In the genomic region with DNA sequence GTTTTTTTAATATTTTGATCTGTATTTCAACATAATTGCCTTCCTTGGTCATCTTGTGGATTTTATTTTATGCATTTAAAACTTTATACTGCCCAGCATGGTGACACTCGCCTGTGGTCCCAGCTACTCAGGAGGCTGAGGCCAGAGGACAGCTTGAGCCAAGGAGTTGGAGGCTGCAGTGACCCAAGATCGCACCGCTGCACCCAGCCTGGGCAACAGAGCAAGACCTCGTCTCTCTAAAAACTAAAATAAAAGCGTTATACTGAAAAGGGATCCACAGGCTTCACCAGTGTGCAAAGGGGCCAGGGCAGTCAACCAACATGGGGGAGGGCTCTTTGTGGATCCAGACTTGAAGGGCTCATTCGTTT, we compare ENCODE assay signal across 8 cellular contexts. TPM values are rescaled to one million over a fixed set of nuclear protein-coding genes. Genes with fewer than 3 reads are reported as not detected.
DNase-seq lines count a peak whose midpoint lies in the region; ATAC-seq and TF ChIP-seq lines count a peak whose summit lies in the region.

No MANE protein-coding gene starts in this region.

- intact Hi-C loops in dendritic cell treated with granulocyte-macrophage colony-stimulating factor and Interleukin-4, amounts not matched to agents 40 ng/mL and 50 ng/mL, for 4 days (cut with micrococcal nuclease) = no loop called here

- peaks cover 23% of the 10 kb centered on the region for H3K4me1 Mint-ChIP-seq in activated naive CD4-positive, alpha-beta T cell treated with anti-CD3 and anti-CD28 coated beads, Interleukin-2, amount 50 U/mL, for 24 hours
- H3K4me1 Mint-ChIP-seq in dendritic cell treated with granulocyte-macrophage colony-stimulating factor and Interleukin-4, amounts not matched to agents 40 ng/mL and 50 ng/mL, for 4 days (ENCODE audit: low read depth) = peaks cover 31% of the 10 kb centered on the region
- H3K4me1 Mint-ChIP-seq in type B pancreatic cell (ENCODE audit: unreplicated experiment) = peaks cover 46% of the 10 kb centered on the region

- H3K27me3 ChIP-seq in mucosa of stomach (ENCODE audit: control insufficient read depth, insufficient read depth, low read length) = peaks cover 38% of the 10 kb centered on the region

- peak overlapping the region; percentile 79 for H3K9ac ChIP-seq in mucosa of stomach (ENCODE audit: low read length)

- H3K36me3 Mint-ChIP-seq in activated naive CD4-positive, alpha-beta T cell treated with anti-CD3 and anti-CD28 coated beads, Interleukin-2, amount 50 U/mL, for 24 hours = no peaks in the 10 kb centered on the region
- no peaks in the 10 kb centered on the region for H3K36me3 Mint-ChIP-seq in dendritic cell treated with granulocyte-macrophage colony-stimulating factor and Interleukin-4, amounts not matched to agents 40 ng/mL and 50 ng/mL, for 4 days (ENCODE audit: low read depth)
- H3K36me3 Mint-ChIP-seq in type B pancreatic cell = peaks cover 7% of the 10 kb centered on the region

- H3K4me1 ChIP-seq in mucosa of stomach (ENCODE audit: control insufficient read depth, insufficient read depth, low read length) = peaks cover 22% of the 10 kb centered on the region

- H3K36me3 ChIP-seq in mucosa of stomach (ENCODE audit: control insufficient read depth, insufficient read depth, low read length) = no peaks in the 10 kb centered on the region

- H3K4me3 Mint-ChIP-seq in activated naive CD4-positive, alpha-beta T cell treated with anti-CD3 and anti-CD28 coated beads, Interleukin-2, amount 50 U/mL, for 24 hours = peak overlapping the region; percentile 61
- peak overlapping the region; percentile 78 for H3K4me3 Mint-ChIP-seq in dendritic cell treated with granulocyte-macrophage colony-stimulating factor and Interleukin-4, amounts not matched to agents 40 ng/mL and 50 ng/mL, for 4 days
- peak overlapping the region; percentile 88 for H3K4me3 Mint-ChIP-seq in type B pancreatic cell

- H3K9me3 Mint-ChIP-seq in activated naive CD4-positive, alpha-beta T cell treated with anti-CD3 and anti-CD28 coated beads, Interleukin-2, amount 50 U/mL, for 24 hours = no peaks in the 10 kb centered on the region
- H3K9me3 Mint-ChIP-seq in dendritic cell treated with granulocyte-macrophage colony-stimulating factor and Interleukin-4, amounts not matched to agents 40 ng/mL and 50 ng/mL, for 4 days = no peaks in the 10 kb centered on the region
- H3K9me3 Mint-ChIP-seq in type B pancreatic cell = no peaks in the 10 kb centered on the region

- DNase-seq in activated naive CD4-positive, alpha-beta T cell treated with Interleukin-2 at 50 U/mL for 16 hours = no peak
- DNase-seq in type B pancreatic cell (ENCODE audit: extremely low spot score, unreplicated experiment) = no peak
- no peak for DNase-seq in mesenteric fat pad (ENCODE audit: low spot score)
- no peak for DNase-seq in GOT3 (lab: John Stamatoyannopoulos, UW)

- H3K27ac Mint-ChIP-seq in activated naive CD4-positive, alpha-beta T cell treated with anti-CD3 and anti-CD28 coated beads, Interleukin-2, amount 50 U/mL, for 24 hours = no peak overlapping the region
- H3K27ac Mint-ChIP-seq in dendritic cell treated with granulocyte-macrophage colony-stimulating factor and Interleukin-4, amounts not matched to agents 40 ng/mL and 50 ng/mL, for 4 days = peak overlapping the region; percentile 84
- peak overlapping the region; percentile 41 for H3K27ac Mint-ChIP-seq in type B pancreatic cell

- H3K4me3 ChIP-seq in mucosa of stomach (ENCODE audit: low read length) = peak overlapping the region; percentile 36

- H3K27me3 Mint-ChIP-seq in activated naive CD4-positive, alpha-beta T cell treated with anti-CD3 and anti-CD28 coated beads, Interleukin-2, amount 50 U/mL, for 24 hours = peaks cover 32% of the 10 kb centered on the region
- H3K27me3 Mint-ChIP-seq in dendritic cell treated with granulocyte-macrophage colony-stimulating factor and Interleukin-4, amounts not matched to agents 40 ng/mL and 50 ng/mL, for 4 days = peaks cover 42% of the 10 kb centered on the region
- peaks cover 57% of the 10 kb centered on the region for H3K27me3 Mint-ChIP-seq in type B pancreatic cell

- TF ChIP-seq CTCF in type B pancreatic cell (conservative IDR thresholded peaks at IDR 0.05) = no peak

- no peak for ATAC-seq in HG03025 (IDR thresholded peaks at IDR 0.05; ENCODE audit: low FRiP score, unreplicated experiment)

- H3K9me3 ChIP-seq in mucosa of stomach (ENCODE audit: control insufficient read depth, low read length) = no peaks in the 10 kb centered on the region

RNA-seq across cellular contexts. Expression of gene NID1, which starts 1.4 kb away (rescaled TPM):
- 12.4 and 65.6 TPM in 2 replicates for total RNA-seq in type B pancreatic cell (ENCODE audit: low replicate concordance)
- total RNA-seq in mesenteric fat pad = 238 TPM
